In genomic region chr4:132108784-132109183, GRCh38 we compare ENCODE assay signal across 24 cellular contexts.
DNase-seq lines count a peak whose midpoint lies in the region; TF ChIP-seq lines count a peak whose summit lies in the region.
"Had no signal": no experiment of that assay in that cellular context is flagged by ENCODE, and none has a peak within 500 bp of the region (broad histone marks: within the 10 kb centered on the region; RNA-seq: fewer than 3 reads in every experiment).

No MANE protein-coding gene starts in this region.

- TF ChIP-seq POLR2A in vagina (IDR thresholded peaks at IDR 0.05), result no peak

- no peak for TF ChIP-seq CTCF in vagina (IDR thresholded peaks at IDR 0.05)

- H3K4me3 ChIP-seq in adipocyte (ENCODE audit: low read length) (no peak overlapping the region), vagina (no peak overlapping the region)
- H3K4me3 ChIP-seq: tibial artery had no signal

- no peaks in the 10 kb centered on the region for H3K27me3 ChIP-seq in adipocyte (replicated peaks; ENCODE audit: control insufficient read depth, insufficient read depth, low read length)
- no peaks in the 10 kb centered on the region for H3K27me3 ChIP-seq in vagina
- H3K27me3 ChIP-seq: BE2C, tibial artery had no signal

- intact Hi-C loops in vagina (cut with DNase I), result no loop called here

- no peak overlapping the region for H3K27ac ChIP-seq in vagina
- H3K27ac ChIP-seq: 22Rv1, tibial artery, WERI-Rb-1 had no signal

- H3K9me3 ChIP-seq in adipocyte (ENCODE audit: control insufficient read depth, low read length), result no peaks in the 10 kb centered on the region
- no peaks in the 10 kb centered on the region for H3K9me3 ChIP-seq in vagina
- H3K9me3 ChIP-seq: BE2C, tibial artery had no signal

- peak; percentile 1 for DNase-seq in NCI-H1694 (lab: John Stamatoyannopoulos, UW)
- no peak for DNase-seq in NCI-H1694 treated with DMSO at 0.1 percent for 48 hours (lab: John Stamatoyannopoulos, UW)
- DNase-seq in adipocyte (ENCODE audit: low read depth), result peak; percentile 73
- DNase-seq in fibroblast of gingiva (ENCODE audit: low read depth), result peak; percentile 52
- DNase-seq in NCI-H1105 treated with DMSO at 0.1 percent for 48 hours (lab: John Stamatoyannopoulos, UW), result no peak
- DNase-seq in NCI-H1092 (lab: John Stamatoyannopoulos, UW), result no peak
- no peak for DNase-seq in vagina (ENCODE audit: extremely low spot score in 2 of 2)
- no peak for DNase-seq in activated CD4-positive, alpha-beta T cell treated with anti-CD3 and anti-CD28 coated beads for 1 hour
- DNase-seq: activated CD8-positive, alpha-beta memory T cell treated with anti-CD3 and anti-CD28 coated beads, Interleukin-2, amount 50 U/mL, for 48 hours; BE2C; caudate nucleus; COR-L47; head of caudate nucleus; left cardiac atrium; mesendoderm; NCI-H146; NCI-H2171 treated with DMSO at 0.1 percent for 48 hours; NCI-H526 treated with DMSO at 0.1 percent for 48 hours; nucleus accumbens; stimulated activated CD4-positive, alpha-beta T cell treated with anti-CD3 and anti-CD28 coated beads, Interleukin-4, amount 100 ng/mL, for 24 hours; stimulated activated naive CD8-positive, alpha-beta T cell treated with anti-CD3 and anti-CD28 coated beads, Interleukin-15, Interleukin-2, amounts not matched to agents 100 U/mL and 50 U/mL, for 24 hours; tibial artery; WERI-Rb-1 had no signal

- no peak overlapping the region for H3K9ac ChIP-seq in adipocyte (ENCODE audit: low read length)

- no peaks in the 10 kb centered on the region for H3K36me3 ChIP-seq in adipocyte (ENCODE audit: control insufficient read depth, insufficient read depth, low read length, severe bottlenecking)
- H3K36me3 ChIP-seq in vagina, result no peaks in the 10 kb centered on the region
- H3K36me3 ChIP-seq: BE2C, tibial artery, WERI-Rb-1 had no signal

- H3K4me1 ChIP-seq in adipocyte (ENCODE audit: control insufficient read depth, insufficient read depth, low read length) (peaks cover 3% of the 10 kb centered on the region), vagina (no peaks in the 10 kb centered on the region)
- H3K4me1 ChIP-seq: BE2C, tibial artery had no signal

Comparison
In these comparisons a context has a peak if more than half of its experiments do, and no peak if none do; other contexts are left out.
1. DNase-seq: peak in NCI-H1694 (single experiment), adipocyte (single experiment) and fibroblast of gingiva (single experiment); none in NCI-H1694 treated with DMSO at 0.1 percent for 48 hours (single experiment), NCI-H1105 treated with DMSO at 0.1 percent for 48 hours (single experiment), NCI-H1092 (single experiment), vagina (0 of 2) and activated CD4-positive, alpha-beta T cell treated with anti-CD3 and anti-CD28 coated beads for 1 hour (single experiment).